Comparison of ENCODE assay signal across 9 cellular contexts in the genomic region with DNA sequence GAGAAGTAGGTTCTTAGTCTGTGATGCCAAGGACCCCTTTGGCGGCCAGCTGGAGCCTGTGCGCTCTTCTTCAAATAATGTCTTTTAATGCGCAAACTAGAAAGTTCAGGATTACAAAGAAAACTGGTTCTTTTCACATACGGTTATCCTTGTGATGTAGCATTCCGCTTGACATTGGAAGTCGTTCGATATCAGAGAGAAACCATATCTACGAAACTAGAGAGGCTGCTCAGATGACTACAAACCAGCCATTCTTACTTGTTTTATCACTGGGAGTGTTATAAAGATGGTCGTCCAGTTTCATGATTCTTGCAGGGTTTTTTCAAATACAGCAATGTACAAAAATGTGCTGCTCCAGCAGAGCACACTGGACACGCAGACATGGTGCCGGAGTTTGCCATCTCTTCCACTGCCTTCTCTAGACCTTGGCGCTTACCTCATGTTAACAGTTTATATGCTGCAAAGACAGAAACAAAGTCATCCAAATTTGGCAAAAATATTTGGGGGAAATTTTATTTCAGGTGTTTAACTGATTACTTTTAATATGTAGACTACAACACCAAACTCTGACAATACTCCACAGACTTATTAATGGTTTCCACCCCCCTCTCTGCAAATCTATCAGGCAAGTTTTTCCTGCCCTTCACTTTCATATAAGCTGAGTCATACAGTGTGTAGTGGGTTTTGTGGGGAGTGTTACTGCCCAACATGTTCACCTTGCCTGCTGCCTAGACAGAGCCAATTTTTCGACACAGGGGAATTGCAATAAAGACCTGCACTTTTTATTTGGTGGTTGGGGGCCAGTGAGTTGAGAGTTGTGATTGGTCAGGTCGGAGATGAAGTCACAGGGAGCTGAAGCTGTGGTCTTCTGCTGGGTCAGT.
A peak's percentile ranks its signal among the peaks of the same experiment; 100 is the strongest.
DNase-seq lines count a peak whose midpoint lies in the region; ATAC-seq and TF ChIP-seq lines count a peak whose summit lies in the region.
"Had no signal": no experiment of that assay in that cellular context is flagged by ENCODE, and none has a peak within 500 bp of the region (broad histone marks: within the 10 kb centered on the region; RNA-seq: fewer than 3 reads in every experiment).

No MANE protein-coding gene starts in this region.

- H3K4me3 ChIP-seq in GM23248 (peak overlapping the region; percentile 64), neural cell (ENCODE audit: low read length) (peak overlapping the region; percentile 45), colonic mucosa (no peak overlapping the region)

- peaks cover 3% of the 10 kb centered on the region for H3K27me3 Mint-ChIP-seq in chondrocyte (ENCODE audit: low read depth)

- H3K9me2 ChIP-seq in GM23248 (ENCODE audit: insufficient read depth) (no peaks in the 10 kb centered on the region), neural cell (ENCODE audit: insufficient read depth, low read length) (no peaks in the 10 kb centered on the region)

- H3K27me3 ChIP-seq in GM23248 (replicated peaks; ENCODE audit: insufficient read depth) (no peaks in the 10 kb centered on the region), neural cell (ENCODE audit: insufficient read depth, low read depth, low read length) (peaks cover 33% of the 10 kb centered on the region), colonic mucosa (no peaks in the 10 kb centered on the region)

- H3K9ac ChIP-seq in GM23248 (peak overlapping the region; percentile 55), neural cell (ENCODE audit: low read length) (no peak overlapping the region), colonic mucosa (ENCODE audit: low read depth in 2 of 2, low read length in 2 of 2) (no peak overlapping the region)

- H3K9me3 ChIP-seq in GM23248 (ENCODE audit: low read depth) (no peaks in the 10 kb centered on the region), neural cell (ENCODE audit: low read length) (no peaks in the 10 kb centered on the region), colonic mucosa (no peaks in the 10 kb centered on the region)

- TF ChIP-seq RAD21 in neural cell (conservative IDR thresholded peaks at IDR 0.05) = no peak

- H3K36me3 Mint-ChIP-seq in chondrocyte (ENCODE audit: low read depth) = peaks cover 5% of the 10 kb centered on the region

- no peaks in the 10 kb centered on the region for H4K20me1 ChIP-seq in GM23248 (ENCODE audit: insufficient read depth)
- H4K20me1 ChIP-seq in neural cell (ENCODE audit: insufficient read depth) = no peaks in the 10 kb centered on the region

- in situ Hi-C loops in GM23248 (cut with MboI) = loop anchor here (25.0 kb wide), 1 partner anchor 174 kb away; no protein-coding TSS in a partner anchor

- DNase-seq in GM23248 (no peak), SW480 (ENCODE audit: low spot score) (peak; percentile 51), chondrocyte (ENCODE audit: low spot score) (no peak), colonic mucosa (no peak), NOMO-1 treated with dmso at 0.1 percent for 144 hours (lab: John Stamatoyannopoulos, UW; ENCODE audit: unreplicated experiment) (no peak), GDM1 (lab: John Stamatoyannopoulos, UW) (no peak)
- DNase-seq: NCI-H446 had no signal

- peaks cover 16% of the 10 kb centered on the region for H3K4me1 Mint-ChIP-seq in chondrocyte (ENCODE audit: low read depth)

- ATAC-seq in HG02970 (IDR thresholded peaks at IDR 0.05; ENCODE audit: low FRiP score, unreplicated experiment) = no peak

- H3K4me1 ChIP-seq in GM23248 (ENCODE audit: insufficient read depth) (peaks cover 3% of the 10 kb centered on the region; the same call in 1 of the 2 replicates), colonic mucosa (no peaks in the 10 kb centered on the region)

- no peak overlapping the region for H3K27ac Mint-ChIP-seq in chondrocyte (ENCODE audit: unreplicated experiment)

- H3K27ac ChIP-seq in GM23248 (no peak overlapping the region), neural cell (ENCODE audit: low read length) (no peak overlapping the region), colonic mucosa (no peak overlapping the region)

- intact Hi-C loops in colonic mucosa (cut with DNase I) = no loop called here

- no peak for TF ChIP-seq EP300 in neural cell (conservative IDR thresholded peaks at IDR 0.05; ENCODE audit: poor library complexity, severe bottlenecking)

- peak overlapping the region; percentile 64 for H3K4me3 Mint-ChIP-seq in chondrocyte (ENCODE audit: unreplicated experiment)

- no peaks in the 10 kb centered on the region for H3K36me3 ChIP-seq in GM23248 (ENCODE audit: low read depth)
- H3K36me3 ChIP-seq in neural cell (ENCODE audit: insufficient read depth, low read length) = no peaks in the 10 kb centered on the region
- no peaks in the 10 kb centered on the region for H3K36me3 ChIP-seq in colonic mucosa

- H2AFZ ChIP-seq in GM23248 = peak overlapping the region; percentile 78
- H2AFZ ChIP-seq in neural cell (ENCODE audit: low read depth, low read length) = no peak overlapping the region

- 55 to 58% methylated on average over 14 of the region's 14 CpGs for WGBS in GM23248 (ENCODE audit: low coverage in 1 of 2, low lambda C conversion rate in 2 of 2, missing lambda C conversion rate in 2 of 2), 2 experiments

- H3K79me2 ChIP-seq in GM23248 (ENCODE audit: insufficient read depth) (no peaks in the 10 kb centered on the region), neural cell (replicated peaks; ENCODE audit: insufficient read depth, low read length) (no peaks in the 10 kb centered on the region)

- H3K4me2 ChIP-seq in GM23248 (ENCODE audit: unreplicated experiment) (peak overlapping the region; percentile 65), neural cell (ENCODE audit: low read length) (no peak overlapping the region)

- TF ChIP-seq CTCF in chondrocyte (IDR thresholded peaks at IDR 0.05) (no peak), neural cell (IDR thresholded peaks at IDR 0.05; ENCODE audit: poor library complexity, severe bottlenecking) (no peak), colonic mucosa (IDR thresholded peaks at IDR 0.05) (no peak)

- H3F3A ChIP-seq in GM23248 (ENCODE audit: insufficient read depth) = no peaks in the 10 kb centered on the region
- H3F3A ChIP-seq in neural cell (ENCODE audit: insufficient read depth, low read length, poor library complexity, severe bottlenecking) = no peaks in the 10 kb centered on the region

- H3K9me3 Mint-ChIP-seq in chondrocyte (ENCODE audit: low read depth) = no peaks in the 10 kb centered on the region

TF ChIP-seq in neural cell, 6 proteins besides CTCF, POLR2A, EP300 and RAD21:
- no peak for TF ChIP-seq TAF1 (IDR thresholded peaks at IDR 0.05; ENCODE audit: low read depth)
- TF ChIP-seq, protein P1, sequence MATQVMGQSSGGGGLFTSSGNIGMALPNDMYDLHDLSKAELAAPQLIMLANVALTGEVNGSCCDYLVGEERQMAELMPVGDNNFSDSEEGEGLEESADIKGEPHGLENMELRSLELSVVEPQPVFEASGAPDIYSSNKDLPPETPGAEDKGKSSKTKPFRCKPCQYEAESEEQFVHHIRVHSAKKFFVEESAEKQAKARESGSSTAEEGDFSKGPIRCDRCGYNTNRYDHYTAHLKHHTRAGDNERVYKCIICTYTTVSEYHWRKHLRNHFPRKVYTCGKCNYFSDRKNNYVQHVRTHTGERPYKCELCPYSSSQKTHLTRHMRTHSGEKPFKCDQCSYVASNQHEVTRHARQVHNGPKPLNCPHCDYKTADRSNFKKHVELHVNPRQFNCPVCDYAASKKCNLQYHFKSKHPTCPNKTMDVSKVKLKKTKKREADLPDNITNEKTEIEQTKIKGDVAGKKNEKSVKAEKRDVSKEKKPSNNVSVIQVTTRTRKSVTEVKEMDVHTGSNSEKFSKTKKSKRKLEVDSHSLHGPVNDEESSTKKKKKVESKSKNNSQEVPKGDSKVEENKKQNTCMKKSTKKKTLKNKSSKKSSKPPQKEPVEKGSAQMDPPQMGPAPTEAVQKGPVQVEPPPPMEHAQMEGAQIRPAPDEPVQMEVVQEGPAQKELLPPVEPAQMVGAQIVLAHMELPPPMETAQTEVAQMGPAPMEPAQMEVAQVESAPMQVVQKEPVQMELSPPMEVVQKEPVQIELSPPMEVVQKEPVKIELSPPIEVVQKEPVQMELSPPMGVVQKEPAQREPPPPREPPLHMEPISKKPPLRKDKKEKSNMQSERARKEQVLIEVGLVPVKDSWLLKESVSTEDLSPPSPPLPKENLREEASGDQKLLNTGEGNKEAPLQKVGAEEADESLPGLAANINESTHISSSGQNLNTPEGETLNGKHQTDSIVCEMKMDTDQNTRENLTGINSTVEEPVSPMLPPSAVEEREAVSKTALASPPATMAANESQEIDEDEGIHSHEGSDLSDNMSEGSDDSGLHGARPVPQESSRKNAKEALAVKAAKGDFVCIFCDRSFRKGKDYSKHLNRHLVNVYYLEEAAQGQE (IDR thresholded peaks at IDR 0.05; ENCODE audit: borderline replicate concordance) = no peak
- TF ChIP-seq MXI1 (conservative IDR thresholded peaks at IDR 0.05; ENCODE audit: poor library complexity, severe bottlenecking) = no peak
- no peak for TF ChIP-seq SMC3 (conservative IDR thresholded peaks at IDR 0.05; ENCODE audit: poor library complexity)
- TF ChIP-seq POLR2AphosphoS5 (IDR thresholded peaks at IDR 0.05) = no peak
- TF ChIP-seq EZH2 (IDR thresholded peaks at IDR 0.05; ENCODE audit: borderline replicate concordance, insufficient read depth, low read length, poor library complexity, severe bottlenecking) = no peak
